12 cellular contexts compared by ENCODE assay signal in genomic region chr7:93915206-93915842, GRCh38. TPM values are rescaled to one million over a fixed set of nuclear protein-coding genes. Genes with fewer than 3 reads are reported as not detected.
DNase-seq lines count a peak whose midpoint lies in the region; ATAC-seq, FAIRE-seq and TF ChIP-seq lines count a peak whose summit lies in the region.
"Not testable (repeated sequence)": the region's sequence is repeated elsewhere in the genome, so short reads cannot be mapped to it uniquely, and the experiment has no call there.
"Had no signal": no experiment of that assay in that cellular context is flagged by ENCODE, and none has a peak within 500 bp of the region (broad histone marks: within the 10 kb centered on the region; RNA-seq: fewer than 3 reads in every experiment).

No MANE protein-coding gene starts in this region.

- H2BK15ac ChIP-seq in IMR-90 (ENCODE audit: low read depth, low read length), result not testable (repeated sequence)

- not testable (repeated sequence) for H3K23ac ChIP-seq in IMR-90 (ENCODE audit: low read depth, low read length)

- H2BK5ac ChIP-seq in IMR-90 (ENCODE audit: low read depth, low read length, poor library complexity, severe bottlenecking), result not testable (repeated sequence)

- not testable (repeated sequence) for H2AFZ ChIP-seq in IMR-90 (replicated peaks; ENCODE audit: low read length, poor library complexity); K562 (ENCODE audit: low read depth, low read length)

- not testable (repeated sequence) for H4K5ac ChIP-seq in IMR-90 (ENCODE audit: low read depth, low read length)

- H3K36me3 ChIP-seq in IMR-90 (ENCODE audit: control insufficient read depth, insufficient read depth, low read length); K562 (ENCODE audit: control insufficient read depth, insufficient read depth, low read length); left ventricle myocardium inferior; pancreas; uterus: not testable (repeated sequence)

- intact Hi-C loops in IMR-90 (cut with micrococcal nuclease); K562 (cut with micrococcal nuclease); left ventricle myocardium inferior (cut with micrococcal nuclease); pancreas (cut with DNase I); uterus (cut with DNase I; ENCODE audit: low total_unique reads): not testable (repeated sequence)

- H4K8ac ChIP-seq in IMR-90 (ENCODE audit: low read depth in 2 of 2, low read length in 2 of 2), result not testable (repeated sequence)

- not testable (repeated sequence) for H4K20me1 ChIP-seq in IMR-90 (ENCODE audit: insufficient read depth, low read length); K562 (replicated peaks; ENCODE audit: control insufficient read depth, insufficient read depth, low read length)

- in situ Hi-C loops in IMR-90 (cut with MboI; ENCODE audit: low sequenced_read_pairs), result loop anchor here (25.0 kb wide), 1 partner anchor 522 kb away; no protein-coding TSS in a partner anchor
- in situ Hi-C loops in K562 (cut with MboI), result not testable (repeated sequence)

- H3K14ac ChIP-seq in IMR-90 (replicated peaks; ENCODE audit: low read depth, low read length), result not testable (repeated sequence)

- FAIRE-seq in A549 (lab: Jason Lieb, UNC) (peak; percentile 13), K562 (lab: Jason Lieb, UNC) (peak; percentile 74), pancreas (lab: Jason Lieb, UNC) (peak; percentile 78)

- not testable (repeated sequence) for H3K18ac ChIP-seq in IMR-90 (ENCODE audit: low read depth, low read length)

- not testable (repeated sequence) for H2AK5ac ChIP-seq in IMR-90 (ENCODE audit: low read depth, low read length)

- dilution Hi-C loops in IMR-90 (cut with HindIII; ENCODE audit: low sequenced_read_pairs, unreplicated experiment), result not testable (repeated sequence)

- not testable (repeated sequence) for TF ChIP-seq POLR2A in A549 (IDR thresholded peaks at IDR 0.05; ENCODE audit: low read length); IMR-90 (IDR thresholded peaks at IDR 0.05; ENCODE audit: low read depth, low read length); K562 (conservative IDR thresholded peaks at IDR 0.05); uterus (IDR thresholded peaks at IDR 0.05)

- not testable (repeated sequence) for H3K4me3 ChIP-seq in A549; IMR-90 (ENCODE audit: insufficient read depth, low read depth, low read length); K562; pancreas; uterus
- peak overlapping the region; percentile 18 for H3K4me3 ChIP-seq in left ventricle myocardium inferior

- ATAC-seq in A549; IMR-90 (ENCODE audit: low read depth); K562; pancreas: not testable (repeated sequence)
- peak; percentile 20 for ATAC-seq in GM18907 (IDR thresholded peaks at IDR 0.05; ENCODE audit: unreplicated experiment)

- H3K9me1 ChIP-seq in IMR-90 (ENCODE audit: insufficient read depth, low read length); K562 (ENCODE audit: control insufficient read depth, insufficient read depth, low read length): not testable (repeated sequence)

- not testable (repeated sequence) for H3K4ac ChIP-seq in IMR-90 (ENCODE audit: low read depth, low read length)

- not testable (repeated sequence) for TF ChIP-seq RAD21 in A549 (conservative IDR thresholded peaks at IDR 0.05 in 1 of 2, IDR thresholded peaks at IDR 0.05 in 1 of 2); IMR-90 (IDR thresholded peaks at IDR 0.05; ENCODE audit: low read length); K562 (CRISPR knock-in tag; conservative IDR thresholded peaks at IDR 0.05 in 1 of 2, IDR thresholded peaks at IDR 0.05 in 1 of 2)

- H3K27me3 ChIP-seq in IMR-90 (ENCODE audit: control insufficient read depth, insufficient read depth, low read length); K562 (ENCODE audit: control insufficient read depth in 2 of 2, insufficient read depth in 2 of 2, low read length in 2 of 2); left ventricle myocardium inferior (ENCODE audit: low read depth); pancreas; uterus: not testable (repeated sequence)

- TF ChIP-seq EP300 in A549 (IDR thresholded peaks at IDR 0.05); K562 (IDR thresholded peaks at IDR 0.05; ENCODE audit: low read length): not testable (repeated sequence)

- not testable (repeated sequence) for H2AK9ac ChIP-seq in IMR-90 (replicated peaks; ENCODE audit: low read depth, low read length, poor library complexity)

- H3K9me3 ChIP-seq in A549; IMR-90 (ENCODE audit: control insufficient read depth, insufficient read depth, low read length); K562 (replicated peaks; ENCODE audit: control insufficient read depth, insufficient read depth, low read depth, low read length); left ventricle myocardium inferior (replicated peaks); pancreas; uterus: not testable (repeated sequence)

- not testable (repeated sequence) for H3K9ac ChIP-seq in IMR-90 (ENCODE audit: low read depth, low read length); K562 (ENCODE audit: insufficient read depth in 1 of 2, low read depth in 2 of 2, low read length in 2 of 2)

- CTCF ChIA-PET in A549 (lab: Yijun Ruan, JAX), result interaction anchor here (0.9 to 1.5 kb wide), 5 partner anchors 12 to 152 kb away, joined by 3 to 4 read pairs (median 3); partner anchors contain the start of gene TFPI2
- CTCF ChIA-PET in IMR-90 (lab: Yijun Ruan, JAX); K562 (lab: Yijun Ruan, JAX; ENCODE audit: low intra/inter-chr PET ratio): not testable (repeated sequence)

- not testable (repeated sequence) for BruUV-seq in IMR-90 (replicated peaks; lab: Mats Ljungman, UMichigan); K562 (replicated peaks; lab: Mats Ljungman, UMichigan)

- 0 out of 2 replicates have a peak overlapping the region, but pooled peaks have one; percentile 53 for H2BK20ac ChIP-seq in IMR-90 (ENCODE audit: low read depth, low read length)

- H2BK120ac ChIP-seq in IMR-90 (ENCODE audit: low read depth, low read length), result not testable (repeated sequence)

- not testable (repeated sequence) for DNase-seq in A549 (ENCODE audit: low read depth in 1 of 2, low spot score in 1 of 2); IMR-90; K562 (ENCODE audit: extremely low read depth in 1 of 4, low spot score in 3 of 4); epithelial cell of prostate (ENCODE audit: low read depth, low spot score); left ventricle myocardium inferior; pancreas; uterus

- H3K4me1 ChIP-seq in A549 (peaks cover 67% of the 10 kb centered on the region), left ventricle myocardium inferior (peaks cover 34% of the 10 kb centered on the region)
- not testable (repeated sequence) for H3K4me1 ChIP-seq in IMR-90 (ENCODE audit: control insufficient read depth, insufficient read depth, low read length); K562 (replicated peaks in 1 of 2; ENCODE audit: control insufficient read depth in 2 of 2, insufficient read depth in 2 of 2, low read length in 2 of 2); pancreas; uterus

- peak overlapping the region; percentile 81 to 84 for H3K27ac ChIP-seq in A549
- H3K27ac ChIP-seq in IMR-90 (ENCODE audit: insufficient read depth, low read length); K562 (ENCODE audit: extremely low read depth, low read depth, low read length): not testable (repeated sequence)
- H3K27ac ChIP-seq in epithelial cell of prostate, result peak overlapping the region; percentile 66
- H3K27ac ChIP-seq in left ventricle myocardium inferior (replicated peaks), result peak overlapping the region; percentile 71
- peak overlapping the region in 1 of 4 donors; percentile 52 for H3K27ac ChIP-seq in pancreas
- peak overlapping the region; percentile 64 to 78 for H3K27ac ChIP-seq in uterus

- POLR2A ChIA-PET in A549 (lab: Yijun Ruan, JAX) (interaction anchor here (0.7 to 1.7 kb wide), 2 partner anchors 25 to 26 kb away, joined by 3 to 19 read pairs; partner anchors contain the start of gene TFPI2), IMR-90 (lab: Charles Lee; ENCODE audit: unreplicated experiment) (interaction anchor here (0.6 kb wide), 1 partner anchor 70 kb away, joined by 5 read pairs; no protein-coding TSS in a partner anchor)
- POLR2A ChIA-PET in K562 (lab: Yijun Ruan, JAX), result not testable (repeated sequence)

- not testable (repeated sequence) for H3K79me1 ChIP-seq in IMR-90 (ENCODE audit: low read depth in 1 of 2, low read length in 2 of 2)

- peak overlapping the region; percentile 74 for H3K4me2 ChIP-seq in A549
- not testable (repeated sequence) for H3K4me2 ChIP-seq in IMR-90 (ENCODE audit: low read depth, low read length); K562 (ENCODE audit: insufficient read depth, low read length)

- not testable (repeated sequence) for TF ChIP-seq CTCF in A549 (IDR thresholded peaks at IDR 0.05); IMR-90 (conservative IDR thresholded peaks at IDR 0.05; ENCODE audit: low read depth, low read length); K562 (IDR thresholded peaks at IDR 0.05 in 2 of 3, conservative IDR thresholded peaks at IDR 0.05 in 1 of 3; ENCODE audit: insufficient read depth in 2 of 3, low read depth in 1 of 3, low read length in 3 of 3); left ventricle myocardium inferior (IDR thresholded peaks at IDR 0.05; ENCODE audit: borderline replicate concordance); pancreas (IDR thresholded peaks at IDR 0.05); uterus (IDR thresholded peaks at IDR 0.05)

- not testable (repeated sequence) for H3K56ac ChIP-seq in IMR-90 (ENCODE audit: extremely low read depth, insufficient read depth, low read length)

- H3K79me2 ChIP-seq in K562 (ENCODE audit: control insufficient read depth, insufficient read depth, low read length), result not testable (repeated sequence)

- H4K91ac ChIP-seq in IMR-90 (ENCODE audit: insufficient read depth, low read depth, low read length), result not testable (repeated sequence)

- WGBS in A549 (ENCODE audit: missing lambda C conversion rate), result 83% methylated on average over 3 of the region's 3 CpGs
- no CpG with 5 or more reads among the region's 3 CpGs for WGBS in IMR-90 (ENCODE audit: extremely low coverage in 2 of 2, insufficient read length in 1 of 2), 2 experiments
- WGBS in K562 (ENCODE audit: insufficient coverage, low coverage, missing lambda C conversion rate), result 0% methylated on average over 2 of the region's 3 CpGs
- 65 to 77% methylated on average over 2 to 3 of the region's 3 CpGs for whole genome bisulfite sequencing in pancreas, 2 donors

RNA-seq across cellular contexts. Expression of gene GNG11, which starts 6.2 kb away (rescaled TPM):
- polyA plus RNA-seq in A549 (2011; rRNA removed), result 23.4 and 31.1 TPM in 2 replicates
- polyA plus RNA-seq in A549 (2012; cell fraction: cytosol; rRNA removed), result 11.2 and 11.5 TPM in 2 replicates
- 4.6 and 5.5 TPM in 2 replicates for polyA plus RNA-seq in A549 (2012; cell fraction: nucleus; rRNA removed)
- 26.3 to 34.8 TPM (median 33.4 TPM) in 3 replicates for polyA plus RNA-seq in A549 (2017; fragmentation: RNase III; extraction: RNeasy Plus Mini Kit Qiagen cat#74134 plus additional on column Dnase treatment)
- 5.6 and 6.9 TPM in 2 replicates for polyA minus RNA-seq in A549 (2011; rRNA and poly(A)+ RNA removed)
- total RNA-seq in IMR-90 (2012; rRNA removed), result 6.1 and 11.1 TPM in 2 replicates
- polyA plus RNA-seq in IMR-90 (2012; rRNA removed), result 10.1 and 10.5 TPM in 2 replicates
- polyA plus RNA-seq in IMR-90 (2012; cell fraction: cytosol; rRNA removed), result 5.0 and 5.5 TPM in 2 replicates
- polyA plus RNA-seq in IMR-90 (2012; cell fraction: nucleus; rRNA removed; ENCODE audit: low replicate concordance), result 2.0 and 3.3 TPM in 2 replicates
- not detected in 2 replicates for total RNA-seq in K562 (2011; cell fraction: chromatin; rRNA removed; ENCODE audit: low replicate concordance)
- total RNA-seq in K562 (2011; cell fraction: nucleolus; rRNA removed), result not detected in 2 replicates
- not detected in 2 replicates for total RNA-seq in K562 (2011; cell fraction: nucleoplasm; rRNA removed)
- total RNA-seq in K562 (2014; rRNA removed), result not detected in 2 replicates
- total RNA-seq in K562 (2014; rRNA removed; fragmentation: Illumina TruSeq; extraction: Trizol), result not detected in 2 replicates
- not detected in 2 replicates for total RNA-seq in K562 (2015; rRNA removed; fragmentation: Illumina TruSeq; extraction: Trizol)
- not detected in 2 replicates for total RNA-seq in K562 (2021)
- polyA plus RNA-seq in K562 (2011; rRNA removed), result 0.06 TPM in 1 of 2 replicates, not detected in the other
- polyA plus RNA-seq in K562 (2011; cell fraction: cytosol; rRNA removed), result 0.03 TPM in 2 replicates
- not detected in 2 replicates for polyA plus RNA-seq in K562 (2011; cell fraction: nucleus; rRNA removed)
- not detected in 2 replicates for polyA plus RNA-seq in K562 (2012)
- not detected in 2 replicates for polyA plus RNA-seq in K562 (2014; fragmentation: Illumina TruSeq; extraction: Trizol)
- polyA plus RNA-seq in K562 (2014; fragmentation: Nextera tagmentation; extraction: Ambion mirVana), result not detected
- polyA plus RNA-seq in K562 (2014; rRNA removed), result not detected in 2 replicates
- polyA minus RNA-seq in K562 (2011; rRNA and poly(A)+ RNA removed), result not detected in 2 replicates
- polyA minus RNA-seq in K562 (2011; cell fraction: cytosol; rRNA and poly(A)+ RNA removed), result not detected in 2 replicates
- not detected in 2 replicates for polyA minus RNA-seq in K562 (2011; cell fraction: nucleus; rRNA and poly(A)+ RNA removed)
- total RNA-seq in left ventricle myocardium inferior, result 29.6 TPM
- 1 to 10 TPM; 1.6 to 4.8 (median 3.3) TPM for total RNA-seq in pancreas
- polyA plus RNA-seq in pancreas, result 10 to 100 TPM; 12.1 TPM
- 10 to 100 TPM; 33.0 to 75.9 (median 49.0) TPM for total RNA-seq in uterus
- total RNA-seq: CD8-positive, alpha-beta memory T cell had no signal
- polyA plus RNA-seq: CD8-positive, alpha-beta memory T cell had no signal

RNA-seq across cellular contexts. Expression of gene GNGT1, which starts 9.0 kb away (rescaled TPM):
- polyA plus RNA-seq in A549 (2011; rRNA removed) (not detected in 2 replicates), A549 (2017; fragmentation: RNase III; extraction: RNeasy Plus Mini Kit Qiagen cat#74134 plus additional on column Dnase treatment) (not detected in 3 replicates), IMR-90 (2012; rRNA removed) (not detected in 2 replicates), K562 (2011; rRNA removed) (0.04 and 0.24 TPM in 2 replicates), K562 (2014; fragmentation: Illumina TruSeq; extraction: Trizol) (not detected in 2 replicates), K562 (2014; fragmentation: Nextera tagmentation; extraction: Ambion mirVana) (under 1 TPM; 0.51 to 0.83 TPM), K562 (2014; rRNA removed) (0.65 TPM in 1 of 2 replicates, not detected in the other), pancreas (not detected)
- polyA plus RNA-seq in A549 (2012; cell fraction: cytosol; rRNA removed), result not detected in 2 replicates
- not detected in 2 replicates for polyA plus RNA-seq in A549 (2012; cell fraction: nucleus; rRNA removed)
- polyA minus RNA-seq in A549 (2011; rRNA and poly(A)+ RNA removed), result not detected in 2 replicates
- total RNA-seq in IMR-90 (2012; rRNA removed) (not detected in 2 replicates), K562 (2014; rRNA removed) (0.29 TPM in 1 of 2 replicates, not detected in the other), K562 (2014; rRNA removed; fragmentation: Illumina TruSeq; extraction: Trizol) (0.07 and 0.29 TPM in 2 replicates), K562 (2015; rRNA removed; fragmentation: Illumina TruSeq; extraction: Trizol) (0.33 and 0.49 TPM in 2 replicates), K562 (2021) (0.78 and 0.83 TPM in 2 replicates), left ventricle myocardium inferior (not detected), pancreas (not detected), uterus (not detected)
- polyA plus RNA-seq in IMR-90 (2012; cell fraction: cytosol; rRNA removed), result not detected in 2 replicates
- not detected in 2 replicates for polyA plus RNA-seq in IMR-90 (2012; cell fraction: nucleus; rRNA removed; ENCODE audit: low replicate concordance)
- total RNA-seq in K562 (2011; cell fraction: chromatin; rRNA removed; ENCODE audit: low replicate concordance), result not detected in 2 replicates
- total RNA-seq in K562 (2011; cell fraction: nucleolus; rRNA removed), result 0.17 and 0.39 TPM in 2 replicates
- total RNA-seq in K562 (2011; cell fraction: nucleoplasm; rRNA removed), result 0.29 TPM in 1 of 2 replicates, not detected in the other
- polyA plus RNA-seq in K562 (2011; cell fraction: cytosol; rRNA removed), result not detected in 2 replicates
- polyA plus RNA-seq in K562 (2011; cell fraction: nucleus; rRNA removed), result 0.20 and 0.26 TPM in 2 replicates
- polyA plus RNA-seq in K562 (2012), result 0.19 and 0.26 TPM in 2 replicates
- not detected in 2 replicates for polyA minus RNA-seq in K562 (2011; rRNA and poly(A)+ RNA removed)
- 0.64 TPM in 1 of 2 replicates, not detected in the other for polyA minus RNA-seq in K562 (2011; cell fraction: cytosol; rRNA and poly(A)+ RNA removed)
- polyA minus RNA-seq in K562 (2011; cell fraction: nucleus; rRNA and poly(A)+ RNA removed), result 1.9 and 2.4 TPM in 2 replicates
- total RNA-seq: CD8-positive, alpha-beta memory T cell; H4; Peyer's patch had no signal
- polyA plus RNA-seq: CD14-positive monocyte; CD8-positive, alpha-beta memory T cell had no signal

RNA-seq across cellular contexts. Expression of gene TFPI2, which starts 24.8 kb away (rescaled TPM):
- polyA plus RNA-seq in A549 (2011; rRNA removed) (128 and 172 TPM in 2 replicates), A549 (2017; fragmentation: RNase III; extraction: RNeasy Plus Mini Kit Qiagen cat#74134 plus additional on column Dnase treatment) (156 to 182 TPM (median 163 TPM) in 3 replicates), IMR-90 (2012; rRNA removed) (99.0 and 121 TPM in 2 replicates), K562 (2011; rRNA removed) (0.25 TPM in 1 of 2 replicates, not detected in the other), K562 (2014; fragmentation: Illumina TruSeq; extraction: Trizol) (0.10 TPM in 1 of 2 replicates, not detected in the other), K562 (2014; fragmentation: Nextera tagmentation; extraction: Ambion mirVana) (not detected), K562 (2014; rRNA removed) (0.17 and 0.53 TPM in 2 replicates), pancreas (10 to 100 TPM; 24.5 to 37.9 TPM)
- polyA plus RNA-seq in A549 (2012; cell fraction: cytosol; rRNA removed), result 199 and 224 TPM in 2 replicates
- 139 and 305 TPM in 2 replicates for polyA plus RNA-seq in A549 (2012; cell fraction: nucleus; rRNA removed)
- 56.3 and 65.3 TPM in 2 replicates for polyA minus RNA-seq in A549 (2011; rRNA and poly(A)+ RNA removed)
- total RNA-seq in IMR-90 (2012; rRNA removed) (48.9 and 53.6 TPM in 2 replicates), K562 (2014; rRNA removed) (not detected in 2 replicates), K562 (2014; rRNA removed; fragmentation: Illumina TruSeq; extraction: Trizol) (not detected in 2 replicates), K562 (2015; rRNA removed; fragmentation: Illumina TruSeq; extraction: Trizol) (0.07 and 0.08 TPM in 2 replicates), K562 (2021) (0.11 TPM in 1 of 2 replicates, not detected in the other), left ventricle myocardium inferior (1.5 TPM), pancreas (10 to 100 TPM; 11.8 to 49.2 (median 16.6) TPM), uterus (10 to 100 TPM in 2 of 4 donors, 1 to 10 TPM in 1, not detected in 1; 6.2 to 15.1 (median 10.5) TPM)
- 55.1 and 97.0 TPM in 2 replicates for polyA plus RNA-seq in IMR-90 (2012; cell fraction: cytosol; rRNA removed)
- 41.5 and 59.6 TPM in 2 replicates for polyA plus RNA-seq in IMR-90 (2012; cell fraction: nucleus; rRNA removed; ENCODE audit: low replicate concordance)
- 0.79 TPM in 1 of 2 replicates, not detected in the other for total RNA-seq in K562 (2011; cell fraction: chromatin; rRNA removed; ENCODE audit: low replicate concordance)
- total RNA-seq in K562 (2011; cell fraction: nucleolus; rRNA removed), result not detected in 2 replicates
- not detected in 2 replicates for total RNA-seq in K562 (2011; cell fraction: nucleoplasm; rRNA removed)
- 1.00 TPM in 1 of 2 replicates, not detected in the other for polyA plus RNA-seq in K562 (2011; cell fraction: cytosol; rRNA removed)
- 0.28 TPM in 1 of 2 replicates, not detected in the other for polyA plus RNA-seq in K562 (2011; cell fraction: nucleus; rRNA removed)
- 0.25 and 0.29 TPM in 2 replicates for polyA plus RNA-seq in K562 (2012)
- polyA minus RNA-seq in K562 (2011; rRNA and poly(A)+ RNA removed), result 0.18 TPM in 1 of 2 replicates, not detected in the other
- not detected in 2 replicates for polyA minus RNA-seq in K562 (2011; cell fraction: cytosol; rRNA and poly(A)+ RNA removed)
- polyA minus RNA-seq in K562 (2011; cell fraction: nucleus; rRNA and poly(A)+ RNA removed), result not detected in 2 replicates
- total RNA-seq: CD8-positive, alpha-beta memory T cell had no signal
- polyA plus RNA-seq: CD14-positive monocyte; CD8-positive, alpha-beta memory T cell had no signal
